Comparison of ENCODE assay signal across 18 cellular contexts in the genomic region with DNA sequence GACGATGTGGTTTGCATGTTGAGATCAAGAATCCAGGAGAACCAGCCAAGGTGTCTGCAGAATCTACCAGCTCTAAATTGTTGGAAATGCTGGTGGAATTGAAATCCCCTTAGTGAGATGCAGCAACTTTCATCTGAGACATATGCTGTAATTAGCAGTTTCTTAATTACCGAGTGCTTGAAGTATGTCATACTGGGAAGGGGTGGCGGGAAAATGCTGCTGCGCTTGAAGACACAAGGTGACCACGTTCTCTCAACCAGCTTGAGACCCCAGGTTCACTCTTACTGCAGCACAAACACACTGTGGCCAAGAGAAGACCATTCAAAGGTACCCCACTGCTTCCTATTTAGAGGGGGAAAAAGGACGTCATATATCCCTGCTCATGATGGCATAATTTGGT. TPM values are rescaled to one million over a fixed set of nuclear protein-coding genes. Genes with fewer than 3 reads are reported as not detected.
DNase-seq lines count a peak whose midpoint lies in the region; ATAC-seq and TF ChIP-seq lines count a peak whose summit lies in the region.
"Had no signal": no experiment of that assay in that cellular context is flagged by ENCODE, and none has a peak within 500 bp of the region (broad histone marks: within the 10 kb centered on the region; RNA-seq: fewer than 3 reads in every experiment).

No MANE protein-coding gene starts in this region.

- no peaks in the 10 kb centered on the region for H3K36me3 Mint-ChIP-seq in type B pancreatic cell
- H3K36me3 Mint-ChIP-seq: CD14-positive monocyte had no signal

- H3K4me3 Mint-ChIP-seq in type B pancreatic cell: peak overlapping the region; percentile 20
- H3K4me3 Mint-ChIP-seq: CD14-positive monocyte had no signal

- TF ChIP-seq EP300 in SK-N-SH (IDR thresholded peaks at IDR 0.05; ENCODE audit: borderline replicate concordance in 1 of 2, low read depth in 1 of 2, low read length in 1 of 2): no peak

- TF ChIP-seq RAD21 in SK-N-SH (IDR thresholded peaks at IDR 0.05; ENCODE audit: low read length): no peak

- POLR2A ChIA-PET in SK-N-SH (lab: Yijun Ruan, JAX) (no interaction called here), PC-9 (lab: Charles Lee; ENCODE audit: unreplicated experiment) (interaction anchor here (0.6 to 0.7 kb wide), 5 partner anchors 21 to 383 kb away, joined by 3 to 5 read pairs (median 3); no protein-coding TSS in a partner anchor)

- H3K9me2 ChIP-seq in SK-N-SH: no peaks in the 10 kb centered on the region
- H3K9me2 ChIP-seq in PC-9 (ENCODE audit: insufficient read depth): no peaks in the 10 kb centered on the region

- DNase-seq in SK-N-SH (no peak), PC-9 (no peak), type B pancreatic cell (ENCODE audit: extremely low spot score, unreplicated experiment) (no peak), DMS 273 treated with DMSO at 0.1 percent for 48 hours (lab: John Stamatoyannopoulos, UW) (no peak), AG08396 (ENCODE audit: low spot score) (no peak), NCI-H2171 treated with DMSO at 0.1 percent for 48 hours (lab: John Stamatoyannopoulos, UW) (no peak)
- DNase-seq: GDM1, KBM-7, NCI-H1105 treated with DMSO at 0.1 percent for 48 hours, NCI-H1694, NCI-H2107, NCI-H226, NCI-H526 had no signal

- H4K20me1 ChIP-seq in SK-N-SH (ENCODE audit: insufficient read depth) (no peaks in the 10 kb centered on the region), PC-9 (ENCODE audit: insufficient read depth) (no peaks in the 10 kb centered on the region)

- H2AFZ ChIP-seq in SK-N-SH (ENCODE audit: low read depth) (0 out of 2 replicates have a peak overlapping the region, but pooled peaks have one; percentile 21), PC-9 (peak overlapping the region; percentile 69)

- H3F3A ChIP-seq in SK-N-SH (replicated peaks; ENCODE audit: insufficient read depth): peaks cover 7% of the 10 kb centered on the region
- H3F3A ChIP-seq in PC-9 (ENCODE audit: insufficient read depth, low read depth): peaks cover 34% of the 10 kb centered on the region

- WGBS in SK-N-SH (ENCODE audit: low lambda C conversion rate): 51% methylated on average over 6 of the region's 6 CpGs
- WGBS in mesodermal cell (ENCODE audit: insufficient coverage in 2 of 2), 2 experiments: 94 to 98% methylated on average over 4 of the region's 6 CpGs

- H3K27ac Mint-ChIP-seq in type B pancreatic cell: peak overlapping the region; percentile 93

- H3K27ac ChIP-seq in SK-N-SH (ENCODE audit: low read depth in 2 of 2, low read length in 1 of 2) (no peak overlapping the region), PC-9 (peak overlapping the region; percentile 86), mesodermal cell (ENCODE audit: low read depth, low read length, severe bottlenecking) (peak overlapping the region; percentile 61)
- H3K27ac ChIP-seq: 22Rv1 had no signal

- H3K4me3 ChIP-seq in SK-N-SH (ENCODE audit: low read depth in 2 of 2, low read length in 1 of 2): no peak overlapping the region
- peak overlapping the region; percentile 37; the same call in 1 of the 2 replicates for H3K4me3 ChIP-seq in PC-9
- H3K4me3 ChIP-seq in mesodermal cell (ENCODE audit: extremely low read depth, insufficient read depth, low read length, poor library complexity, severe bottlenecking): no peak overlapping the region
- H3K4me3 ChIP-seq: HAP-1 had no signal

- H3K4me1 Mint-ChIP-seq in type B pancreatic cell (ENCODE audit: unreplicated experiment): peaks cover 9% of the 10 kb centered on the region

- H3K79me2 ChIP-seq in SK-N-SH (ENCODE audit: insufficient read depth) (no peaks in the 10 kb centered on the region), PC-9 (ENCODE audit: low read depth) (no peaks in the 10 kb centered on the region)

- ATAC-seq in SK-N-SH treated with all-trans-retinoic acid at 6 μM for 48 hours: no peak

- BruUV-seq in PC-9 (replicated peaks; lab: Mats Ljungman, UMichigan): TSS peak; percentile 98

- H3K4me1 ChIP-seq in SK-N-SH (ENCODE audit: control insufficient read depth in 1 of 2, insufficient read depth in 2 of 2, low read depth in 1 of 2, low read length in 1 of 2) (peaks cover 0 to 5% of the 10 kb centered on the region in 2 experiments; a peak in 2 of 4 replicates), PC-9 (replicated peaks; ENCODE audit: insufficient read depth) (peaks cover 47% of the 10 kb centered on the region), mesodermal cell (ENCODE audit: control insufficient read depth, insufficient read depth, low read length, poor library complexity, severe bottlenecking) (peaks cover 21% of the 10 kb centered on the region)
- H3K4me1 ChIP-seq: HAP-1 had no signal

- no peaks in the 10 kb centered on the region for H3K27me3 ChIP-seq in SK-N-SH (ENCODE audit: insufficient read depth)
- H3K27me3 ChIP-seq in PC-9 (ENCODE audit: insufficient read depth, low read depth): no peaks in the 10 kb centered on the region

- no peaks in the 10 kb centered on the region for H3K9me3 ChIP-seq in SK-N-SH
- H3K9me3 ChIP-seq in PC-9 (ENCODE audit: insufficient read depth, low read depth): no peaks in the 10 kb centered on the region
- no peaks in the 10 kb centered on the region for H3K9me3 ChIP-seq in mesodermal cell (ENCODE audit: control insufficient read depth, low read length)
- H3K9me3 ChIP-seq: HAP-1 had no signal

- CTCF ChIA-PET in SK-N-SH (lab: Yijun Ruan, JAX) (no interaction called here), PC-9 (lab: Charles Lee) (interaction anchor here (0.9 kb wide), 1 partner anchor 99 kb away, joined by 3 read pairs; no protein-coding TSS in a partner anchor)

- no peaks in the 10 kb centered on the region for H3K27me3 Mint-ChIP-seq in type B pancreatic cell

- TF ChIP-seq CTCF in SK-N-SH (IDR thresholded peaks at IDR 0.05): no peak
- TF ChIP-seq CTCF in PC-9 (conservative IDR thresholded peaks at IDR 0.05): no peak
- TF ChIP-seq CTCF in type B pancreatic cell (conservative IDR thresholded peaks at IDR 0.05): no peak

- intact Hi-C loops in PC-9 (cut with micrococcal nuclease; ENCODE audit: unreplicated experiment): loop anchor here (1.0 kb wide), 2 partner anchors 10 to 78 kb away; no protein-coding TSS in a partner anchor

- H3K36me3 ChIP-seq in SK-N-SH (replicated peaks in 1 of 2; ENCODE audit: control insufficient read depth in 1 of 2, insufficient read depth in 2 of 2, low read length in 1 of 2) (no peaks in the 10 kb centered on the region), PC-9 (ENCODE audit: low read depth) (no peaks in the 10 kb centered on the region), mesodermal cell (ENCODE audit: control insufficient read depth, insufficient read depth, low read length) (no peaks in the 10 kb centered on the region)
- H3K36me3 ChIP-seq: HAP-1 had no signal

- no peak overlapping the region for H3K9ac ChIP-seq in SK-N-SH

- no peaks in the 10 kb centered on the region for H3K9me3 Mint-ChIP-seq in type B pancreatic cell

- H3K4me2 ChIP-seq in SK-N-SH (0 out of 2 replicates have a peak overlapping the region, but pooled peaks have one; percentile 29), PC-9 (peak overlapping the region; percentile 70)

TF ChIP-seq in SK-N-SH, 30 proteins besides CTCF, POLR2A, EP300 and RAD21 (continues in another document):
- no peak for TF ChIP-seq FOSL2 (IDR thresholded peaks at IDR 0.05; ENCODE audit: borderline replicate concordance, low read depth)
- TF ChIP-seq POLR2AphosphoS5 (IDR thresholded peaks at IDR 0.05; ENCODE audit: low read depth, low read length): no peak
- TF ChIP-seq JUND (IDR thresholded peaks at IDR 0.05): no peak
- TF ChIP-seq RFX5 (IDR thresholded peaks at IDR 0.05; ENCODE audit: low read length): no peak
- TF ChIP-seq, protein P1, sequence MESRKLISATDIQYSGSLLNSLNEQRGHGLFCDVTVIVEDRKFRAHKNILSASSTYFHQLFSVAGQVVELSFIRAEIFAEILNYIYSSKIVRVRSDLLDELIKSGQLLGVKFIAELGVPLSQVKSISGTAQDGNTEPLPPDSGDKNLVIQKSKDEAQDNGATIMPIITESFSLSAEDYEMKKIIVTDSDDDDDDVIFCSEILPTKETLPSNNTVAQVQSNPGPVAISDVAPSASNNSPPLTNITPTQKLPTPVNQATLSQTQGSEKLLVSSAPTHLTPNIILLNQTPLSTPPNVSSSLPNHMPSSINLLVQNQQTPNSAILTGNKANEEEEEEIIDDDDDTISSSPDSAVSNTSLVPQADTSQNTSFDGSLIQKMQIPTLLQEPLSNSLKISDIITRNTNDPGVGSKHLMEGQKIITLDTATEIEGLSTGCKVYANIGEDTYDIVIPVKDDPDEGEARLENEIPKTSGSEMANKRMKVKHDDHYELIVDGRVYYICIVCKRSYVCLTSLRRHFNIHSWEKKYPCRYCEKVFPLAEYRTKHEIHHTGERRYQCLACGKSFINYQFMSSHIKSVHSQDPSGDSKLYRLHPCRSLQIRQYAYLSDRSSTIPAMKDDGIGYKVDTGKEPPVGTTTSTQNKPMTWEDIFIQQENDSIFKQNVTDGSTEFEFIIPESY (IDR thresholded peaks at IDR 0.05; ENCODE audit: borderline replicate concordance, low read depth): no peak

TF ChIP-seq in SK-N-SH treated with all-trans-retinoic acid at 6 μM for 48 hours, 23 proteins besides CTCF, POLR2A, EP300 and RAD21 (continues in another document):
- TF ChIP-seq TSHZ2 (CRISPR knock-in tag; IDR thresholded peaks at IDR 0.05): no peak

RNA-seq across cellular contexts. Expression of gene PFDN4, which starts 59.0 kb away (rescaled TPM):
- polyA plus RNA-seq in SK-N-SH (2012; rRNA removed): 44.0 and 51.4 TPM in 2 replicates
- 76.2 and 158 TPM in 2 replicates for polyA plus RNA-seq in SK-N-SH (2012; cell fraction: cytosol; rRNA removed)
- polyA plus RNA-seq in SK-N-SH (2012; cell fraction: nucleus; rRNA removed): 6.7 and 19.2 TPM in 2 replicates
- total RNA-seq in PC-9 (2021) (44.1 and 49.5 TPM in 2 replicates), type B pancreatic cell (ENCODE audit: low replicate concordance) (19.3 and 28.4 TPM in 2 replicates)
- polyA plus RNA-seq in mesodermal cell (2013, experiment 1 of 2): 117 TPM
- 176 TPM for polyA plus RNA-seq in mesodermal cell (2013, experiment 2 of 2)

Comparison
In these comparisons a context has a peak if more than half of its experiments do, and no peak if none do; other contexts are left out.
1. H3K27ac ChIP-seq: peak in PC-9 (single experiment) and mesodermal cell (single experiment); none in SK-N-SH (0 of 2).